ENCODE assay signal across 32 cellular contexts in genomic region chr2:98404556-98405250, GRCh38. TPM values are rescaled to one million over a fixed set of nuclear protein-coding genes. Genes with fewer than 3 reads are reported as not detected.
"Had no signal": no experiment of that assay in that cellular context is flagged by ENCODE, and none has a peak within 500 bp of the region (broad histone marks: within the 10 kb centered on the region; RNA-seq: fewer than 3 reads in every experiment).

No MANE protein-coding gene starts in this region.

- H3K9me3 Mint-ChIP-seq: activated naive CD4-positive, alpha-beta T cell treated with anti-CD3 and anti-CD28 coated beads for 36 hours; activated naive CD8-positive, alpha-beta T cell treated with anti-CD3 and anti-CD28 coated beads for 36 hours; immature natural killer cell; memory B cell; naive thymus-derived CD4-positive, alpha-beta T cell; WTC11 had no signal

- DNase-seq: activated CD8-positive, alpha-beta memory T cell treated with anti-CD3 and anti-CD28 coated beads for 24 hours; activated effector memory CD4-positive, alpha-beta T cell treated with anti-CD3 and anti-CD28 coated beads, Interleukin-2, amount 50 U/mL, for 16 hours; activated naive CD4-positive, alpha-beta T cell treated with anti-CD3 and anti-CD28 coated beads for 36 hours; activated naive CD8-positive, alpha-beta T cell treated with anti-CD3 and anti-CD28 coated beads for 36 hours; adrenal gland; aorta; body of pancreas; cerebellar nuclear complex; colonic mucosa; dorsolateral prefrontal cortex; effector memory CD4-positive, alpha-beta T cell; hippocampal formation; immature natural killer cell; kidney; midbrain; naive thymus-derived CD4-positive, alpha-beta T cell; nucleus accumbens; pancreas; psoas muscle; spleen; stimulated activated naive CD8-positive, alpha-beta T cell treated with anti-CD3 and anti-CD28 coated beads, Interleukin-15, Interleukin-2, amounts not matched to agents 100 U/mL and 50 U/mL, for 24 hours; T-helper 17 cell; testis; transverse colon; uterus had no signal

- H3K36me3 ChIP-seq: adrenal gland, cardiac muscle cell, colonic mucosa, pancreas, right atrium auricular region, spleen, transverse colon, uterus had no signal

- H3K9me3 ChIP-seq: adrenal gland, body of pancreas, colonic mucosa, pancreas, psoas muscle, right atrium auricular region, spleen, testis, transverse colon, uterus had no signal

- H3K36me3 Mint-ChIP-seq: activated naive CD8-positive, alpha-beta T cell treated with anti-CD3 and anti-CD28 coated beads for 36 hours; immature natural killer cell; memory B cell; naive thymus-derived CD4-positive, alpha-beta T cell; WTC11 had no signal

- H3K27ac Mint-ChIP-seq: activated naive CD4-positive, alpha-beta T cell treated with anti-CD3 and anti-CD28 coated beads for 36 hours; activated naive CD8-positive, alpha-beta T cell treated with anti-CD3 and anti-CD28 coated beads for 36 hours; immature natural killer cell; memory B cell; naive thymus-derived CD4-positive, alpha-beta T cell; T-helper 17 cell; WTC11 had no signal

- H3K27me3 ChIP-seq: adrenal gland, body of pancreas, colonic mucosa, dorsolateral prefrontal cortex, pancreas, right atrium auricular region, testis, transverse colon, uterus had no signal

- H3K27ac ChIP-seq: adrenal gland, body of pancreas, cardiac muscle cell, colonic mucosa, dorsolateral prefrontal cortex, pancreas, psoas muscle, right atrium auricular region, spleen, testis, transverse colon, uterus had no signal

- H3K4me1 Mint-ChIP-seq: activated naive CD8-positive, alpha-beta T cell treated with anti-CD3 and anti-CD28 coated beads for 36 hours; immature natural killer cell; memory B cell; naive thymus-derived CD4-positive, alpha-beta T cell had no signal

- H3K4me1 ChIP-seq: adrenal gland, body of pancreas, colonic mucosa, pancreas, psoas muscle, right atrium auricular region, spleen, testis, transverse colon, uterus had no signal

- H3K4me3 Mint-ChIP-seq: activated naive CD4-positive, alpha-beta T cell treated with anti-CD3 and anti-CD28 coated beads for 36 hours; activated naive CD8-positive, alpha-beta T cell treated with anti-CD3 and anti-CD28 coated beads for 36 hours; immature natural killer cell; memory B cell; naive thymus-derived CD4-positive, alpha-beta T cell; T-helper 17 cell; WTC11 had no signal

- H3K4me3 ChIP-seq: adrenal gland, body of pancreas, cardiac muscle cell, colonic mucosa, dorsolateral prefrontal cortex, pancreas, psoas muscle, right atrium auricular region, spleen, testis, transverse colon, uterus had no signal

RNA-seq across cellular contexts. Expression of gene CNGA3, which starts 58.4 kb away (rescaled TPM):
- total RNA-seq: activated naive CD4-positive, alpha-beta T cell treated with anti-CD3 and anti-CD28 coated beads for 36 hours; activated naive CD8-positive, alpha-beta T cell treated with anti-CD3 and anti-CD28 coated beads for 36 hours; aorta; cardiac muscle cell; fibroblast of villous mesenchyme; kidney; lower leg skin; naive thymus-derived CD4-positive, alpha-beta T cell; psoas muscle; right atrium auricular region; spleen; T-helper 17 cell; uterus; WTC11 had no signal
- polyA plus RNA-seq: aorta; cardiac muscle cell; fibroblast of lung; immature natural killer cell; naive thymus-derived CD4-positive, alpha-beta T cell; spleen had no signal
